Comparison of ENCODE assay signal across 9 cellular contexts in genomic region chr6:110356778-110357177, GRCh38. TPM values are rescaled to one million over a fixed set of nuclear protein-coding genes. Genes with fewer than 3 reads are reported as not detected.
DNase-seq lines count a peak whose midpoint lies in the region; ATAC-seq and TF ChIP-seq lines count a peak whose summit lies in the region.
"Had no signal": no experiment of that assay in that cellular context is flagged by ENCODE, and none has a peak within 500 bp of the region (broad histone marks: within the 10 kb centered on the region; RNA-seq: fewer than 3 reads in every experiment).

No MANE protein-coding gene starts in this region.

- DNase-seq in breast epithelium (ENCODE audit: low spot score in 2 of 2) (no peak), mammary epithelial cell (no peak), coronary artery (ENCODE audit: low spot score) (no peak), natural killer cell (no peak), uterus (peak; percentile 45 to 48), NCI-H128 (lab: John Stamatoyannopoulos, UW; ENCODE audit: unreplicated experiment) (no peak), gastrocnemius medialis (no peak)
- no peak for DNase-seq in activated CD4-positive, alpha-beta memory T cell treated with anti-CD3 and anti-CD28 coated beads for 36 hours
- DNase-seq: cerebellar nuclear complex had no signal

- no TSS peak for BruUV-seq in mammary epithelial cell (replicated peaks; lab: Mats Ljungman, UMichigan)

- no peaks in the 10 kb centered on the region for H4K20me1 ChIP-seq in mammary epithelial cell (ENCODE audit: insufficient read depth, low read length)

- peaks cover 0 to 2% of the 10 kb centered on the region in 2 donors for H3K9me3 Mint-ChIP-seq in natural killer cell
- no peaks in the 10 kb centered on the region for H3K9me3 Mint-ChIP-seq in activated CD4-positive, alpha-beta memory T cell treated with anti-CD3 and anti-CD28 coated beads for 36 hours

- no peaks in the 10 kb centered on the region for H3K4me1 ChIP-seq in breast epithelium
- no peaks in the 10 kb centered on the region for H3K4me1 ChIP-seq in mammary epithelial cell (ENCODE audit: insufficient read depth, low read length)
- H3K4me1 ChIP-seq in uterus: peaks cover 5 to 9% of the 10 kb centered on the region in 2 donors
- H3K4me1 ChIP-seq in gastrocnemius medialis: no peaks in the 10 kb centered on the region

- no peak overlapping the region for H3K27ac Mint-ChIP-seq in natural killer cell
- H3K27ac Mint-ChIP-seq in activated CD4-positive, alpha-beta memory T cell treated with anti-CD3 and anti-CD28 coated beads for 36 hours: no peak overlapping the region

- peak overlapping the region; percentile 65 to 92 for H3K27ac ChIP-seq in breast epithelium
- no peak overlapping the region for H3K27ac ChIP-seq in mammary epithelial cell (ENCODE audit: insufficient read depth, low read depth, low read length)
- H3K27ac ChIP-seq in coronary artery: peak overlapping the region; percentile 94 to 95
- peak overlapping the region; percentile 97 to 98 for H3K27ac ChIP-seq in uterus
- H3K27ac ChIP-seq in gastrocnemius medialis: no peak overlapping the region

- in situ Hi-C loops in mammary epithelial cell (cut with MboI; ENCODE audit: low sequenced_read_pairs in 2 of 2) (no loop called here), gastrocnemius medialis (cut with MboI; ENCODE audit: low sequenced_read_pairs in 4 of 4) (no loop called here)

- intact Hi-C loops in breast epithelium (cut with DNase I; ENCODE audit: low total_unique reads): no loop called here
- intact Hi-C loops in mammary epithelial cell (cut with micrococcal nuclease): no loop called here
- intact Hi-C loops in natural killer cell (cut with micrococcal nuclease): no loop called here
- intact Hi-C loops in uterus (cut with DNase I; ENCODE audit: low total_unique reads): no loop called here
- intact Hi-C loops in gastrocnemius medialis (cut with DNase I; ENCODE audit: low total_unique reads): no loop called here
- intact Hi-C loops in activated CD4-positive, alpha-beta memory T cell treated with anti-CD3 and anti-CD28 coated beads for 36 hours (cut with micrococcal nuclease): no loop called here

- no peak for TF ChIP-seq POLR2A in breast epithelium (IDR thresholded peaks at IDR 0.05)
- TF ChIP-seq POLR2A in uterus (IDR thresholded peaks at IDR 0.05): no peak
- no peak for TF ChIP-seq POLR2A in gastrocnemius medialis (IDR thresholded peaks at IDR 0.05)

- peak overlapping the region; percentile 65 for H3K4me3 Mint-ChIP-seq in natural killer cell
- H3K4me3 Mint-ChIP-seq in activated CD4-positive, alpha-beta memory T cell treated with anti-CD3 and anti-CD28 coated beads for 36 hours: no peak overlapping the region

- TF ChIP-seq CTCF in breast epithelium (IDR thresholded peaks at IDR 0.05): no peak
- no peak for TF ChIP-seq CTCF in mammary epithelial cell (conservative IDR thresholded peaks at IDR 0.05 in 1 of 2, IDR thresholded peaks at IDR 0.05 in 1 of 2; ENCODE audit: extremely low read depth in 1 of 2, insufficient read depth in 1 of 2, low read depth in 1 of 2, low read length in 2 of 2)
- no peak for TF ChIP-seq CTCF in coronary artery (IDR thresholded peaks at IDR 0.05)
- TF ChIP-seq CTCF in natural killer cell (IDR thresholded peaks at IDR 0.05): no peak
- TF ChIP-seq CTCF in uterus (IDR thresholded peaks at IDR 0.05): no peak
- TF ChIP-seq CTCF in gastrocnemius medialis (IDR thresholded peaks at IDR 0.05 in 4 of 5, conservative IDR thresholded peaks at IDR 0.05 in 1 of 5): no peak

- H3K9me3 ChIP-seq in breast epithelium: no peaks in the 10 kb centered on the region
- H3K9me3 ChIP-seq in mammary epithelial cell (replicated peaks; ENCODE audit: insufficient read depth, low read length): no peaks in the 10 kb centered on the region
- no peaks in the 10 kb centered on the region for H3K9me3 ChIP-seq in uterus
- H3K9me3 ChIP-seq in gastrocnemius medialis: no peaks in the 10 kb centered on the region

- H3K9ac ChIP-seq in mammary epithelial cell (ENCODE audit: insufficient read depth, low read length): no peak overlapping the region

- POLR2A ChIA-PET in activated CD4-positive, alpha-beta memory T cell treated with anti-CD3 and anti-CD28 coated beads for 36 hours (lab: Charles Lee): no interaction called here

- CTCF ChIA-PET in mammary epithelial cell (lab: Charles Lee; ENCODE audit: low non-redundant PET): no interaction called here
- CTCF ChIA-PET in activated CD4-positive, alpha-beta memory T cell treated with anti-CD3 and anti-CD28 coated beads for 36 hours (lab: Charles Lee): no interaction called here

- no peak overlapping the region for H3K4me2 ChIP-seq in mammary epithelial cell (ENCODE audit: insufficient read depth, low read depth, low read length)

- H3K79me2 ChIP-seq in mammary epithelial cell (ENCODE audit: insufficient read depth, low read length): no peaks in the 10 kb centered on the region

- H3K36me3 ChIP-seq in breast epithelium (no peaks in the 10 kb centered on the region), mammary epithelial cell (ENCODE audit: insufficient read depth, low read length) (no peaks in the 10 kb centered on the region), uterus (no peaks in the 10 kb centered on the region), gastrocnemius medialis (no peaks in the 10 kb centered on the region)

- H3K4me1 Mint-ChIP-seq in natural killer cell: peaks cover 11 to 12% of the 10 kb centered on the region in 2 donors
- H3K4me1 Mint-ChIP-seq in activated CD4-positive, alpha-beta memory T cell treated with anti-CD3 and anti-CD28 coated beads for 36 hours (ENCODE audit: low read depth): peaks cover 11% of the 10 kb centered on the region

- H3K4me3 ChIP-seq in breast epithelium: peak overlapping the region in 2 of 3 donors; percentile 54 to 73
- H3K4me3 ChIP-seq in mammary epithelial cell (replicated peaks in 1 of 3; ENCODE audit: insufficient read depth in 1 of 3, low read depth in 2 of 3, low read length in 3 of 3): no peak overlapping the region
- H3K4me3 ChIP-seq in coronary artery: peak overlapping the region; percentile 90
- peak overlapping the region; percentile 45 to 55 for H3K4me3 ChIP-seq in uterus
- no peak overlapping the region for H3K4me3 ChIP-seq in gastrocnemius medialis

- peaks cover 52 to 55% of the 10 kb centered on the region in 2 donors for H3K27me3 Mint-ChIP-seq in natural killer cell (ENCODE audit: low read depth in 2 of 2)
- H3K27me3 Mint-ChIP-seq in activated CD4-positive, alpha-beta memory T cell treated with anti-CD3 and anti-CD28 coated beads for 36 hours: peaks cover 41% of the 10 kb centered on the region

- dilution Hi-C loops in mammary epithelial cell (cut with HindIII; ENCODE audit: low sequenced_read_pairs): no loop called here

- WGBS in mammary epithelial cell (ENCODE audit: low coverage, missing lambda C conversion rate): 89% methylated on average over 15 of the region's 15 CpGs

- ATAC-seq in natural killer cell (no peak), gastrocnemius medialis (no peak)

- H2AFZ ChIP-seq in mammary epithelial cell (ENCODE audit: low read depth, low read length): no peak overlapping the region

- H3K36me3 Mint-ChIP-seq in natural killer cell: peaks cover 8% of the 10 kb centered on the region
- H3K36me3 Mint-ChIP-seq in activated CD4-positive, alpha-beta memory T cell treated with anti-CD3 and anti-CD28 coated beads for 36 hours: no peaks in the 10 kb centered on the region

- H3K27me3 ChIP-seq in breast epithelium (peaks cover 0 to 8% of the 10 kb centered on the region in 2 donors), mammary epithelial cell (ENCODE audit: insufficient read depth, low read length) (peaks cover 31% of the 10 kb centered on the region), uterus (no peaks in the 10 kb centered on the region), gastrocnemius medialis (peaks cover 0 to 13% (median 6%) of the 10 kb centered on the region in 3 donors)

RNA-seq across cellular contexts. Expression of gene METTL24, which starts 1.4 kb away (rescaled TPM):
- total RNA-seq in breast epithelium (1 to 10 TPM in 2 of 3 donors, under 1 TPM in 1; 0.96 to 6.6 (median 3.4) TPM), mammary epithelial cell (not detected), natural killer cell (under 1 TPM in 2 of 3 donors, not detected in 1; 0.24 to 1.00 TPM), uterus (10 to 100 TPM in 3 of 4 donors, not detected in 1; 18.0 to 47.2 (median 30.7) TPM), gastrocnemius medialis (not detected)
- polyA plus RNA-seq in mammary epithelial cell: not detected
- polyA minus RNA-seq in mammary epithelial cell: not detected
- not detected for total RNA-seq in activated CD4-positive, alpha-beta memory T cell treated with anti-CD3 and anti-CD28 coated beads for 36 hours

RNA-seq across cellular contexts. Expression of gene DDO, which starts 58.6 kb away (rescaled TPM):
- total RNA-seq in breast epithelium (1 to 10 TPM; 1.6 to 4.7 (median 2.0) TPM), mammary epithelial cell (1 to 10 TPM in 1 of 2 donors, under 1 TPM in 1; 0.24 to 1.5 TPM), natural killer cell (under 1 TPM in 2 of 3 donors, not detected in 1; 0.25 to 0.50 TPM), uterus (1 to 10 TPM in 1 of 4 donors, under 1 TPM in 2, not detected in 1; 0.88 to 3.3 (median 0.97) TPM), gastrocnemius medialis (1 to 10 TPM; 1.8 to 3.5 (median 2.4) TPM)
- 0.40 TPM for polyA plus RNA-seq in mammary epithelial cell
- polyA minus RNA-seq in mammary epithelial cell: not detected
- total RNA-seq in activated CD4-positive, alpha-beta memory T cell treated with anti-CD3 and anti-CD28 coated beads for 36 hours: not detected

Comparison
In these comparisons a context has a peak if more than half of its experiments do, and no peak if none do; other contexts are left out.
1. H3K27ac ChIP-seq: peak in breast epithelium (2 of 2), coronary artery (2 of 2) and uterus (2 of 2); none in mammary epithelial cell (single experiment) and gastrocnemius medialis (0 of 4).
2. H3K4me3 ChIP-seq: peak in breast epithelium (2 of 3), coronary artery (single experiment) and uterus (2 of 2); none in mammary epithelial cell (0 of 3) and gastrocnemius medialis (0 of 4).
3. DNase-seq: peak in uterus (2 of 2); none in breast epithelium (0 of 2), mammary epithelial cell (single experiment), coronary artery (single experiment), natural killer cell (single experiment), NCI-H128 (single experiment), gastrocnemius medialis (0 of 2) and activated CD4-positive, alpha-beta memory T cell treated with anti-CD3 and anti-CD28 coated beads for 36 hours (single experiment).